ENCODE assay signal across 12 cellular contexts in genomic region chr10:58662314-58662713, GRCh38.
A peak's percentile ranks its signal among the peaks of the same experiment; 100 is the strongest.
DNase-seq lines count a peak whose midpoint lies in the region; ATAC-seq, FAIRE-seq and TF ChIP-seq lines count a peak whose summit lies in the region.
"Had no signal": no experiment of that assay in that cellular context is flagged by ENCODE, and none has a peak within 500 bp of the region (broad histone marks: within the 10 kb centered on the region; RNA-seq: fewer than 3 reads in every experiment).

No MANE protein-coding gene starts in this region.

- peak; percentile 24 for FAIRE-seq in islet of Langerhans (lab: Jason Lieb, UNC)

- H3K4me3 ChIP-seq in astrocyte of the cerebellum (ENCODE audit: low read depth, low read length), result no peak overlapping the region
- H3K4me3 ChIP-seq: skin epidermis had no signal

- DNase-seq in left ventricle myocardium superior (no peak), Right ventricle myocardium superior (no peak), astrocyte of the cerebellum (ENCODE audit: low read depth) (peak; percentile 59), DMS114 treated with DMSO at 0.1 percent for 48 hours (lab: John Stamatoyannopoulos, UW; ENCODE audit: unreplicated experiment) (no peak), GDM1 (lab: John Stamatoyannopoulos, UW) (no peak), inferior parietal cortex (ENCODE audit: extremely low spot score) (no peak)
- no peak for DNase-seq in stimulated activated CD4-positive, alpha-beta T cell treated with anti-CD3 and anti-CD28 coated beads, Interleukin-15, amount 100 ng/mL, for 24 hours
- DNase-seq: activated CD4-positive, alpha-beta memory T cell treated with anti-CD3 and anti-CD28 coated beads, Interleukin-2, amount 10 ng/mL, durations not matched to agents 7 days and 5 days; BE2C; NCI-H2081 treated with DMSO at 0.1 percent for 48 hours had no signal

- TF ChIP-seq CTCF in astrocyte of the cerebellum (IDR thresholded peaks at IDR 0.05; ENCODE audit: low read depth, low read length, missing control alignments), result no peak

- ATAC-seq in left ventricle myocardium superior, result peak; percentile 23
- ATAC-seq in Right ventricle myocardium superior (ENCODE audit: poor library complexity), result no peak

- in situ Hi-C loops in astrocyte of the cerebellum (cut with HindIII; ENCODE audit: low sequenced_read_pairs), result no loop called here

- intact Hi-C loops in left ventricle myocardium superior (cut with micrococcal nuclease) (no loop called here), Right ventricle myocardium superior (cut with DNase I) (no loop called here)
